10 cellular contexts compared by ENCODE assay signal in genomic region chr5:79059674-79060073, GRCh38. TPM values are rescaled to one million over a fixed set of nuclear protein-coding genes. Genes with fewer than 3 reads are reported as not detected.
"Had no signal": no experiment of that assay in that cellular context is flagged by ENCODE, and none has a peak within 500 bp of the region (broad histone marks: within the 10 kb centered on the region; RNA-seq: fewer than 3 reads in every experiment).

No MANE protein-coding gene starts in this region.

- DNase-seq: IMR-90, KBM-7, KG1 had no signal

- H3K4me2 ChIP-seq: KMS-11 had no signal

- FAIRE-seq: HTR-8/SVneo, K562 had no signal

- H3K27ac ChIP-seq: HL-60, KMS-11 had no signal

- ATAC-seq: K562 had no signal

- H3K4me3 ChIP-seq: K562 had no signal

- H3K9ac ChIP-seq: KMS-11 had no signal

RNA-seq across cellular contexts. Expression of gene DMGDH, which starts 9.8 kb away (rescaled TPM):
- total RNA-seq: HT-29 had no signal
- polyA plus RNA-seq: IMR-90 had no signal

RNA-seq across cellular contexts. Expression of gene BHMT2, which starts 9.9 kb away (rescaled TPM):
- total RNA-seq: HT-29, HT1080, K562 had no signal
- polyA plus RNA-seq: IgD-negative memory B cell, K562 had no signal

RNA-seq across cellular contexts. Expression of gene BHMT, which starts 51.9 kb away (rescaled TPM):
- total RNA-seq: HT-29, HT1080, IMR-90, K562 had no signal
- polyA plus RNA-seq: IgD-negative memory B cell, IMR-90, K562 had no signal
